ENCODE assay signal across 33 cellular contexts in the genomic region with DNA sequence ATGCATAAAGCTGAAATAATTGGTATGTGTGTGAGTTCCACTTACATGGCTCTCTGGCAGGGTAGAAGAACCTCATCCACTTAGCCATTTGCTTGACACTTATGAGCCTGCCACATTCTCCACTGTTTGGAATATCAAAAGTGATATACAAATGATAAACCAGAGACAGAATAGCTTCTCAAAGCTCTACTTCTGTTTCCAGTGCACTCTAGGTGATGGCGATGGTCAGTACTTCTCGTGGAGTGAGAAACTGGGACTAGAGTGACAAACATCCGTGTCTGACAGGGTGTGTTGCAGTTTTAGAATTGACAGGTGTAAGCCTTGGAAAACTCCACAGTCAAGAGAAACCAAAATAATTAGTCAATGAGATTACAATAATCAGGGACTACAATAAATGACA.
"Had no signal": no experiment of that assay in that cellular context is flagged by ENCODE, and none has a peak within 500 bp of the region (broad histone marks: within the 10 kb centered on the region; RNA-seq: fewer than 3 reads in every experiment).

No MANE protein-coding gene starts in this region.

- H3K4me3 ChIP-seq: adrenal gland, ascending aorta, body of pancreas, breast epithelium, cardiac muscle cell had no signal

- H3K9me3 ChIP-seq: ascending aorta, body of pancreas, breast epithelium had no signal

- H3K4me1 ChIP-seq: adrenal gland, ascending aorta, body of pancreas, breast epithelium had no signal

- H3K27ac ChIP-seq: adrenal gland, ascending aorta, body of pancreas, brain microvascular endothelial cell, breast epithelium, cardiac muscle cell had no signal

- H3K36me3 ChIP-seq: adrenal gland, ascending aorta, brain microvascular endothelial cell, breast epithelium, cardiac muscle cell had no signal

- DNase-seq: activated effector memory CD4-positive, alpha-beta T cell treated with anti-CD3 and anti-CD28 coated beads, Interleukin-2, amount 50 U/mL, for 16 hours; activated effector memory CD4-positive, alpha-beta T cell treated with Interleukin-2 at 50 U/mL for 16 hours; activated gamma-delta T cell; activated gamma-delta T cell treated with Interleukin-2 at 50 U/mL for 16 hours; activated naive CD4-positive, alpha-beta T cell; activated naive CD4-positive, alpha-beta T cell treated with anti-CD3 and anti-CD28 coated beads for 36 hours; activated naive CD4-positive, alpha-beta T cell treated with anti-CD3 and anti-CD28 coated beads, Interleukin-2, amount 10 ng/mL, durations not matched to agents 7 days and 5 days; activated naive CD4-positive, alpha-beta T cell treated with anti-CD3 and anti-CD28 coated beads, Interleukin-2, amount 50 U/mL, for 16 hours; activated naive CD4-positive, alpha-beta T cell treated with Interleukin-2 at 50 U/mL for 16 hours; activated naive CD8-positive, alpha-beta T cell treated with anti-CD3 and anti-CD28 coated beads for 36 hours; activated naive CD8-positive, alpha-beta T cell treated with anti-CD3 and anti-CD28 coated beads, Interleukin-2, amount 10 ng/mL, durations not matched to agents 7 days and 5 days; activated naive CD8-positive, alpha-beta T cell treated with anti-CD3 and anti-CD28 coated beads, Interleukin-2, amount 50 U/mL, for 24 hours; activated T-cell treated with anti-CD3 and anti-CD28 coated beads for 4 hours; activated T-cell treated with anti-CD3 and anti-CD28 coated beads, Interleukin-2, amount 50 U/mL, for 1 hour; activated T-cell treated with anti-CD3 and anti-CD28 coated beads, Interleukin-2, amount 50 U/mL, for 24 hours; activated T-cell treated with anti-CD3 and anti-CD28 coated beads, Interleukin-2, amount 50 U/mL, for 4 hours; activated T-cell treated with anti-CD3 and anti-CD28 coated beads, Interleukin-2, amount 50 U/mL, for 48 hours; activated T-cell treated with anti-CD3 and anti-CD28 coated beads, Interleukin-2, amount 50 U/mL, for 72 hours; adrenal gland; amniotic stem cell; amygdala; anterior cingulate cortex; aorta; body of pancreas; brain microvascular endothelial cell; caudate nucleus; central memory CD4-positive, alpha-beta T cell; cerebellar nuclear complex had no signal

- ATAC-seq: activated naive CD4-positive, alpha-beta T cell treated with anti-CD3 and anti-CD28 coated beads, Interleukin-2, amount 50 U/mL, for 72 hours; activated naive CD8-positive, alpha-beta T cell treated with anti-CD3 and anti-CD28 coated beads, Interleukin-2, amount 50 U/mL, for 24 hours; activated T-cell treated with anti-CD3 and anti-CD28 coated beads, Interleukin-2, amount 50 U/mL, for 4 hours; activated T-cell treated with anti-CD3 and anti-CD28 coated beads, Interleukin-2, amount 50 U/mL, for 72 hours; activated T-helper 17 cell treated with anti-CD3 and anti-CD28 coated beads, Interleukin-2, amount 50 U/mL, for 72 hours; body of pancreas had no signal

- H3K27me3 ChIP-seq: adrenal gland, ascending aorta, body of pancreas, brain microvascular endothelial cell, breast epithelium, cardiac muscle cell had no signal
